In genomic region chr22:49577168-49578060, GRCh38 we compare ENCODE assay signal across 26 cellular contexts.
DNase-seq lines count a peak whose midpoint lies in the region; ATAC-seq and TF ChIP-seq lines count a peak whose summit lies in the region.
"Had no signal": no experiment of that assay in that cellular context is flagged by ENCODE, and none has a peak within 500 bp of the region (broad histone marks: within the 10 kb centered on the region; RNA-seq: fewer than 3 reads in every experiment).

No MANE protein-coding gene starts in this region.

- TF ChIP-seq CTCF in SK-N-SH (IDR thresholded peaks at IDR 0.05) = no peak
- no peak for TF ChIP-seq CTCF in C4-2B (conservative IDR thresholded peaks at IDR 0.05)
- TF ChIP-seq CTCF in endodermal cell (conservative IDR thresholded peaks at IDR 0.05) = no peak
- TF ChIP-seq CTCF in osteocyte (IDR thresholded peaks at IDR 0.05) = no peak
- no peak for TF ChIP-seq CTCF in endothelial cell (IDR thresholded peaks at IDR 0.05; ENCODE audit: unreplicated experiment)

- no peaks in the 10 kb centered on the region for H4K20me1 ChIP-seq in SK-N-SH (ENCODE audit: insufficient read depth)

- DNase-seq in SK-N-SH = peak; percentile 13
- peak; percentile 37 for DNase-seq in endodermal cell
- DNase-seq in osteocyte (ENCODE audit: extremely low spot score, unreplicated experiment) = peak; percentile 82
- DNase-seq in NCI-H2081 treated with DMSO at 0.1 percent for 48 hours (lab: John Stamatoyannopoulos, UW) = no peak
- DNase-seq in endothelial cell (ENCODE audit: low spot score) = no peak
- DNase-seq in SW480 (ENCODE audit: low spot score) = no peak
- DNase-seq: activated CD4-positive, alpha-beta T cell treated with anti-CD3 and anti-CD28 coated beads, Interleukin-2, amount 50 U/mL, for 48 hours; colonic mucosa; effector memory CD8-positive, alpha-beta T cell; foreskin keratinocyte; HCEC 1CT; mesenchymal stem cell; NCI-H1105; NCI-H2081; NCI-H345; NCI-H774; SJCRH30; stimulated activated CD4-positive, alpha-beta T cell treated with anti-CD3 and anti-CD28 coated beads, Interleukin-2, amount 100 ng/mL, for 48 hours had no signal

- no peak for TF ChIP-seq RAD21 in SK-N-SH (IDR thresholded peaks at IDR 0.05; ENCODE audit: low read length)

- no peak overlapping the region for H3K4me3 ChIP-seq in SK-N-SH (ENCODE audit: low read depth in 2 of 2, low read length in 1 of 2)
- H3K4me3 ChIP-seq in endodermal cell (ENCODE audit: low read length) = no peak overlapping the region
- H3K4me3 ChIP-seq: breast epithelium, colonic mucosa, ovary, SJCRH30, suprapubic skin had no signal

- H3K9me3 Mint-ChIP-seq in endodermal cell (no peaks in the 10 kb centered on the region), osteocyte (ENCODE audit: unreplicated experiment) (peaks cover 9% of the 10 kb centered on the region), endothelial cell (ENCODE audit: unreplicated experiment) (no peaks in the 10 kb centered on the region)
- H3K9me3 Mint-ChIP-seq: effector memory CD8-positive, alpha-beta T cell; stimulated activated effector memory CD8-positive, alpha-beta T cell treated with anti-CD3 and anti-CD28 coated beads, Interleukin-12 subunit alpha, Interleukin-12 subunit beta, amount 100 ng/mL, for 72 hours had no signal

- no peaks in the 10 kb centered on the region for H3F3A ChIP-seq in SK-N-SH (replicated peaks; ENCODE audit: insufficient read depth)

- ATAC-seq in SK-N-SH treated with all-trans-retinoic acid at 6 μM for 48 hours = no peak
- ATAC-seq: effector memory CD8-positive, alpha-beta T cell; esophagus mucosa; foreskin keratinocyte; stimulated activated effector memory CD8-positive, alpha-beta T cell treated with anti-CD3 and anti-CD28 coated beads, Interleukin-12 subunit alpha, Interleukin-12 subunit beta, amount 100 ng/mL, for 72 hours had no signal

- CTCF ChIA-PET in SK-N-SH (lab: Yijun Ruan, JAX) = no interaction called here

- H3K4me1 Mint-ChIP-seq in endodermal cell = no peaks in the 10 kb centered on the region
- no peaks in the 10 kb centered on the region for H3K4me1 Mint-ChIP-seq in osteocyte (ENCODE audit: unreplicated experiment)
- H3K4me1 Mint-ChIP-seq in endothelial cell (ENCODE audit: unreplicated experiment) = no peaks in the 10 kb centered on the region

- H3K9me3 ChIP-seq in SK-N-SH (no peaks in the 10 kb centered on the region), endodermal cell (ENCODE audit: control insufficient read depth, low read length) (peaks cover 11% of the 10 kb centered on the region)
- H3K9me3 ChIP-seq: colonic mucosa, ovary, SJCRH30 had no signal

- H3K27me3 ChIP-seq in SK-N-SH (ENCODE audit: insufficient read depth) (no peaks in the 10 kb centered on the region), endodermal cell (ENCODE audit: control insufficient read depth, insufficient read depth, low read length, poor library complexity, severe bottlenecking) (no peaks in the 10 kb centered on the region)
- H3K27me3 ChIP-seq: colonic mucosa, foreskin keratinocyte, ovary, suprapubic skin had no signal

- H3K9ac ChIP-seq in SK-N-SH = no peak overlapping the region
- H3K9ac ChIP-seq in endodermal cell (ENCODE audit: extremely low read depth, low read length, poor library complexity, severe bottlenecking) = no peak overlapping the region

- H3K4me3 Mint-ChIP-seq in endodermal cell = no peak overlapping the region
- H3K4me3 Mint-ChIP-seq in osteocyte (ENCODE audit: unreplicated experiment) = no peak overlapping the region
- H3K4me3 Mint-ChIP-seq in endothelial cell (ENCODE audit: unreplicated experiment) = no peak overlapping the region
- H3K4me3 Mint-ChIP-seq: effector memory CD8-positive, alpha-beta T cell; stimulated activated effector memory CD8-positive, alpha-beta T cell treated with anti-CD3 and anti-CD28 coated beads, Interleukin-12 subunit alpha, Interleukin-12 subunit beta, amount 100 ng/mL, for 72 hours had no signal

- H2AFZ ChIP-seq in SK-N-SH (ENCODE audit: low read depth) = no peak overlapping the region

- H3K36me3 ChIP-seq in SK-N-SH (replicated peaks in 1 of 2; ENCODE audit: control insufficient read depth in 1 of 2, insufficient read depth in 2 of 2, low read length in 1 of 2) (no peaks in the 10 kb centered on the region), endodermal cell (ENCODE audit: control insufficient read depth, insufficient read depth, low read length) (no peaks in the 10 kb centered on the region)
- H3K36me3 ChIP-seq: breast epithelium, colonic mucosa, ovary, SJCRH30, suprapubic skin had no signal

- H3K27ac Mint-ChIP-seq in endodermal cell (no peak overlapping the region), osteocyte (ENCODE audit: unreplicated experiment) (no peak overlapping the region), endothelial cell (ENCODE audit: unreplicated experiment) (no peak overlapping the region)
- H3K27ac Mint-ChIP-seq: stimulated activated effector memory CD8-positive, alpha-beta T cell treated with anti-CD3 and anti-CD28 coated beads, Interleukin-12 subunit alpha, Interleukin-12 subunit beta, amount 100 ng/mL, for 72 hours had no signal

- no peak for TF ChIP-seq EP300 in SK-N-SH (IDR thresholded peaks at IDR 0.05; ENCODE audit: borderline replicate concordance in 1 of 2, low read depth in 1 of 2, low read length in 1 of 2)

- no peaks in the 10 kb centered on the region for H3K9me2 ChIP-seq in SK-N-SH

- POLR2A ChIA-PET in SK-N-SH (lab: Yijun Ruan, JAX) = no interaction called here

- H3K27ac ChIP-seq in SK-N-SH (ENCODE audit: low read depth in 2 of 2, low read length in 1 of 2) = no peak overlapping the region
- H3K27ac ChIP-seq in C4-2B = peak overlapping the region; percentile 99
- no peak overlapping the region for H3K27ac ChIP-seq in endodermal cell (ENCODE audit: low read depth, low read length)
- H3K27ac ChIP-seq: 22Rv1, breast epithelium, colonic mucosa, foreskin keratinocyte, ovary, SJCRH30, suprapubic skin had no signal

- H3K27me3 Mint-ChIP-seq in endodermal cell (ENCODE audit: insufficient read depth) = no peaks in the 10 kb centered on the region
- H3K27me3 Mint-ChIP-seq in osteocyte (ENCODE audit: unreplicated experiment) = no peaks in the 10 kb centered on the region
- peaks cover 3% of the 10 kb centered on the region for H3K27me3 Mint-ChIP-seq in endothelial cell (ENCODE audit: unreplicated experiment)
- H3K27me3 Mint-ChIP-seq: effector memory CD8-positive, alpha-beta T cell had no signal

- WGBS in SK-N-SH (ENCODE audit: low lambda C conversion rate) = 19% methylated on average over 20 of the region's 23 CpGs
- WGBS in endodermal cell (ENCODE audit: insufficient coverage in 1 of 2, insufficient read length in 1 of 2), 2 experiments = 92 to 95% methylated on average over 10 to 23 of the region's 23 CpGs

- H3K4me1 ChIP-seq in SK-N-SH (ENCODE audit: control insufficient read depth in 1 of 2, insufficient read depth in 2 of 2, low read depth in 1 of 2, low read length in 1 of 2) (no peaks in the 10 kb centered on the region), endodermal cell (ENCODE audit: control insufficient read depth, insufficient read depth, low read length) (no peaks in the 10 kb centered on the region)
- H3K4me1 ChIP-seq: breast epithelium, colonic mucosa, foreskin keratinocyte, SJCRH30, suprapubic skin had no signal

- H3K4me2 ChIP-seq in SK-N-SH = no peak overlapping the region

- H3K36me3 Mint-ChIP-seq in endodermal cell (ENCODE audit: low read depth) (no peaks in the 10 kb centered on the region), osteocyte (ENCODE audit: unreplicated experiment) (no peaks in the 10 kb centered on the region), endothelial cell (ENCODE audit: low read depth, unreplicated experiment) (no peaks in the 10 kb centered on the region)

- no peaks in the 10 kb centered on the region for H3K79me2 ChIP-seq in SK-N-SH (ENCODE audit: insufficient read depth)

TF ChIP-seq in SK-N-SH, 30 proteins besides CTCF, POLR2A, EP300 and RAD21:
- TF ChIP-seq, protein P1, sequence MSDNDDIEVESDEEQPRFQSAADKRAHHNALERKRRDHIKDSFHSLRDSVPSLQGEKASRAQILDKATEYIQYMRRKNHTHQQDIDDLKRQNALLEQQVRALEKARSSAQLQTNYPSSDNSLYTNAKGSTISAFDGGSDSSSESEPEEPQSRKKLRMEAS (IDR thresholded peaks at IDR 0.05; ENCODE audit: low read depth) = no peak
- no peak for TF ChIP-seq EZH2phosphoT487 (IDR thresholded peaks at IDR 0.05; ENCODE audit: borderline replicate concordance, low read depth)
- no peak for TF ChIP-seq TEAD4 (IDR thresholded peaks at IDR 0.05; ENCODE audit: borderline replicate concordance, insufficient read depth)
- no peak for TF ChIP-seq CHD2 (IDR thresholded peaks at IDR 0.05; ENCODE audit: low read length, partially characterized antibody)
- TF ChIP-seq POLR2AphosphoS5 (IDR thresholded peaks at IDR 0.05; ENCODE audit: low read depth, low read length) = no peak

TF ChIP-seq in SK-N-SH treated with all-trans-retinoic acid at 6 μM for 48 hours, 23 proteins besides CTCF, POLR2A, EP300 and RAD21:
- TF ChIP-seq ARNTL (CRISPR knock-in tag; IDR thresholded peaks at IDR 0.05; ENCODE audit: borderline replicate concordance, low read depth) (no peak), ZNF565 (CRISPR knock-in tag; conservative IDR thresholded peaks at IDR 0.05; ENCODE audit: low read depth) (no peak)

Comparison
In these comparisons a context has a peak if more than half of its experiments do, and no peak if none do; other contexts are left out.
1. DNase-seq: peak in SK-N-SH (single experiment), endodermal cell (single experiment) and osteocyte (single experiment); none in NCI-H2081 treated with DMSO at 0.1 percent for 48 hours (single experiment), endothelial cell (single experiment) and SW480 (single experiment).